Comparison of ENCODE assay signal across 22 cellular contexts in genomic region chr9:35272989-35273388, GRCh38.
DNase-seq lines count a peak whose midpoint lies in the region; ATAC-seq and TF ChIP-seq lines count a peak whose summit lies in the region.
"Had no signal": no experiment of that assay in that cellular context is flagged by ENCODE, and none has a peak within 500 bp of the region (broad histone marks: within the 10 kb centered on the region; RNA-seq: fewer than 3 reads in every experiment).

No MANE protein-coding gene starts in this region.

- H2AFZ ChIP-seq in mammary epithelial cell (ENCODE audit: low read depth, low read length), result no peak overlapping the region

- H3K9me3 ChIP-seq in mammary epithelial cell (replicated peaks; ENCODE audit: insufficient read depth, low read length) (no peaks in the 10 kb centered on the region), lower lobe of right lung (no peaks in the 10 kb centered on the region)
- H3K9me3 ChIP-seq: breast epithelium, SJCRH30, upper lobe of left lung had no signal

- DNase-seq in mammary epithelial cell, result peak; percentile 57
- DNase-seq in MCF 10A (ENCODE audit: unreplicated experiment), result no peak
- DNase-seq in fibroblast of the aortic adventitia (ENCODE audit: low read depth), result peak; percentile 46
- DNase-seq in stimulated activated naive B cell treated with anti-CD40 and anti-IgM and Interleukin-4, amounts not matched to agents 10 μg/mL and 1 μg/mL and 100 μg/mL, for 72 hours, result no peak
- no peak for DNase-seq in lower lobe of right lung
- DNase-seq in nephron progenitor cell, result no peak
- no peak for DNase-seq in caudate nucleus (lab: John Stamatoyannopoulos, UW)
- DNase-seq: activated CD4-positive, alpha-beta T cell treated with anti-CD3 and anti-CD28 coated beads for 4 hours; activated naive CD4-positive, alpha-beta T cell treated with anti-CD3 and anti-CD28 coated beads for 36 hours; CD8-positive, alpha-beta memory T cell; effector CD8-positive, alpha-beta T cell; H9; NCI-H1105 treated with DMSO at 0.1 percent for 48 hours; NCI-H345; SJCRH30; T1000; upper lobe of left lung had no signal

- TF ChIP-seq CTCF in mammary epithelial cell (conservative IDR thresholded peaks at IDR 0.05 in 1 of 2, IDR thresholded peaks at IDR 0.05 in 1 of 2; ENCODE audit: extremely low read depth in 1 of 2, insufficient read depth in 1 of 2, low read depth in 1 of 2, low read length in 2 of 2), result no peak
- TF ChIP-seq CTCF in MCF 10A (IDR thresholded peaks at IDR 0.05; ENCODE audit: unreplicated experiment), result no peak
- no peak for TF ChIP-seq CTCF in fibroblast of the aortic adventitia (IDR thresholded peaks at IDR 0.05; ENCODE audit: insufficient read depth, low read length)
- TF ChIP-seq CTCF in lower lobe of right lung (IDR thresholded peaks at IDR 0.05), result no peak
- no peak for TF ChIP-seq CTCF in nephron progenitor cell (IDR thresholded peaks at IDR 0.05)

- dilution Hi-C loops in mammary epithelial cell (cut with HindIII; ENCODE audit: low sequenced_read_pairs), result no loop called here

- H3K36me3 ChIP-seq in mammary epithelial cell (ENCODE audit: insufficient read depth, low read length) (no peaks in the 10 kb centered on the region), lower lobe of right lung (no peaks in the 10 kb centered on the region)
- H3K36me3 ChIP-seq: breast epithelium, SJCRH30, upper lobe of left lung had no signal

- H3K27me3 Mint-ChIP-seq in MCF 10A (ENCODE audit: insufficient read depth, unreplicated experiment), result no peaks in the 10 kb centered on the region
- peaks cover 9% of the 10 kb centered on the region for H3K27me3 Mint-ChIP-seq in activated T-helper 17 cell treated with anti-CD3 and anti-CD28 coated beads, Interleukin-2, amount 50 U/mL, for 72 hours
- peaks cover 9 to 14% of the 10 kb centered on the region in 2 donors for H3K27me3 Mint-ChIP-seq in stimulated activated naive B cell treated with anti-CD40 and anti-IgM and Interleukin-4, amounts not matched to agents 10 μg/mL and 1 μg/mL and 100 μg/mL, for 72 hours
- peaks cover 3% of the 10 kb centered on the region for H3K27me3 Mint-ChIP-seq in nephron progenitor cell (ENCODE audit: low read depth, poor library complexity)

- H3K9ac ChIP-seq in mammary epithelial cell (ENCODE audit: insufficient read depth, low read length), result no peak overlapping the region

- H3K4me1 Mint-ChIP-seq in MCF 10A (ENCODE audit: insufficient read depth, unreplicated experiment) (peaks cover 23% of the 10 kb centered on the region), nephron progenitor cell (no peaks in the 10 kb centered on the region)
- H3K4me1 Mint-ChIP-seq in activated T-helper 17 cell treated with anti-CD3 and anti-CD28 coated beads, Interleukin-2, amount 50 U/mL, for 72 hours, result peaks cover 11% of the 10 kb centered on the region
- peaks cover 16 to 32% of the 10 kb centered on the region in 2 donors for H3K4me1 Mint-ChIP-seq in stimulated activated naive B cell treated with anti-CD40 and anti-IgM and Interleukin-4, amounts not matched to agents 10 μg/mL and 1 μg/mL and 100 μg/mL, for 72 hours

- H3K27ac ChIP-seq in mammary epithelial cell (ENCODE audit: insufficient read depth, low read depth, low read length), result no peak overlapping the region
- H3K27ac ChIP-seq in lower lobe of right lung, result no peak overlapping the region
- no peak overlapping the region for H3K27ac ChIP-seq in caudate nucleus (ENCODE audit: low read depth, low read length)
- H3K27ac ChIP-seq: breast epithelium, SJCRH30, skin epidermis had no signal

- CTCF ChIA-PET in mammary epithelial cell (lab: Charles Lee; ENCODE audit: low non-redundant PET), result no interaction called here
- CTCF ChIA-PET in MCF 10A (lab: Yijun Ruan, JAX), result no interaction called here

- peaks cover 5% of the 10 kb centered on the region for H3K4me1 ChIP-seq in mammary epithelial cell (ENCODE audit: insufficient read depth, low read length)
- peaks cover 36% of the 10 kb centered on the region for H3K4me1 ChIP-seq in lower lobe of right lung
- H3K4me1 ChIP-seq: breast epithelium, SJCRH30 had no signal

- in situ Hi-C loops in mammary epithelial cell (cut with MboI; ENCODE audit: low sequenced_read_pairs in 2 of 2), result no loop called here

- H3K27me3 ChIP-seq in mammary epithelial cell (ENCODE audit: insufficient read depth, low read length), result no peaks in the 10 kb centered on the region
- no peaks in the 10 kb centered on the region for H3K27me3 ChIP-seq in lower lobe of right lung (ENCODE audit: low read depth)
- H3K27me3 ChIP-seq: breast epithelium, SJCRH30, upper lobe of left lung had no signal

- no peaks in the 10 kb centered on the region for H3K9me3 Mint-ChIP-seq in MCF 10A (ENCODE audit: unreplicated experiment)
- H3K9me3 Mint-ChIP-seq in activated T-helper 17 cell treated with anti-CD3 and anti-CD28 coated beads, Interleukin-2, amount 50 U/mL, for 72 hours, result no peaks in the 10 kb centered on the region
- no peaks in the 10 kb centered on the region for H3K9me3 Mint-ChIP-seq in stimulated activated naive B cell treated with anti-CD40 and anti-IgM and Interleukin-4, amounts not matched to agents 10 μg/mL and 1 μg/mL and 100 μg/mL, for 72 hours
- H3K9me3 Mint-ChIP-seq in nephron progenitor cell, result no peaks in the 10 kb centered on the region
- H3K9me3 Mint-ChIP-seq: activated naive CD4-positive, alpha-beta T cell treated with anti-CD3 and anti-CD28 coated beads for 36 hours; CD8-positive, alpha-beta memory T cell; H9; stimulated activated memory B cell treated with anti-CD40 and anti-IgM and Interleukin-4, amounts not matched to agents 10 μg/mL and 1 μg/mL and 100 μg/mL, for 72 hours had no signal

- WGBS in mammary epithelial cell (ENCODE audit: low coverage, missing lambda C conversion rate), result 49% methylated on average over 2 of the region's 2 CpGs

- BruUV-seq in mammary epithelial cell (replicated peaks; lab: Mats Ljungman, UMichigan) (no TSS peak), MCF 10A (replicated peaks; lab: Mats Ljungman, UMichigan) (no TSS peak)

- H3K4me3 ChIP-seq in mammary epithelial cell (replicated peaks in 1 of 3; ENCODE audit: insufficient read depth in 1 of 3, low read depth in 2 of 3, low read length in 3 of 3) (no peak overlapping the region), fibroblast of the aortic adventitia (ENCODE audit: low read depth, low read length) (no peak overlapping the region), lower lobe of right lung (no peak overlapping the region)
- H3K4me3 ChIP-seq: breast epithelium, K562, SJCRH30, skin epidermis, upper lobe of left lung had no signal

- no peaks in the 10 kb centered on the region for H4K20me1 ChIP-seq in mammary epithelial cell (ENCODE audit: insufficient read depth, low read length)

- H3K27ac Mint-ChIP-seq in MCF 10A (ENCODE audit: low read depth, unreplicated experiment) (no peak overlapping the region), nephron progenitor cell (no peak overlapping the region)
- no peak overlapping the region for H3K27ac Mint-ChIP-seq in activated T-helper 17 cell treated with anti-CD3 and anti-CD28 coated beads, Interleukin-2, amount 50 U/mL, for 72 hours
- no peak overlapping the region for H3K27ac Mint-ChIP-seq in stimulated activated naive B cell treated with anti-CD40 and anti-IgM and Interleukin-4, amounts not matched to agents 10 μg/mL and 1 μg/mL and 100 μg/mL, for 72 hours
- H3K27ac Mint-ChIP-seq: activated naive CD4-positive, alpha-beta T cell treated with anti-CD3 and anti-CD28 coated beads for 36 hours; CD8-positive, alpha-beta memory T cell; H9; stimulated activated memory B cell treated with anti-CD40 and anti-IgM and Interleukin-4, amounts not matched to agents 10 μg/mL and 1 μg/mL and 100 μg/mL, for 72 hours had no signal

- H3K36me3 Mint-ChIP-seq in MCF 10A (ENCODE audit: insufficient read depth, unreplicated experiment) (peaks cover 2% of the 10 kb centered on the region), nephron progenitor cell (ENCODE audit: low read depth) (no peaks in the 10 kb centered on the region)
- no peaks in the 10 kb centered on the region for H3K36me3 Mint-ChIP-seq in activated T-helper 17 cell treated with anti-CD3 and anti-CD28 coated beads, Interleukin-2, amount 50 U/mL, for 72 hours (ENCODE audit: low read depth)
- H3K36me3 Mint-ChIP-seq in stimulated activated naive B cell treated with anti-CD40 and anti-IgM and Interleukin-4, amounts not matched to agents 10 μg/mL and 1 μg/mL and 100 μg/mL, for 72 hours, result no peaks in the 10 kb centered on the region
- H3K36me3 Mint-ChIP-seq: CD8-positive, alpha-beta memory T cell; stimulated activated memory B cell treated with anti-CD40 and anti-IgM and Interleukin-4, amounts not matched to agents 10 μg/mL and 1 μg/mL and 100 μg/mL, for 72 hours had no signal

- no peak overlapping the region for H3K4me3 Mint-ChIP-seq in MCF 10A (ENCODE audit: unreplicated experiment)
- H3K4me3 Mint-ChIP-seq in activated T-helper 17 cell treated with anti-CD3 and anti-CD28 coated beads, Interleukin-2, amount 50 U/mL, for 72 hours, result no peak overlapping the region
- H3K4me3 Mint-ChIP-seq in stimulated activated naive B cell treated with anti-CD40 and anti-IgM and Interleukin-4, amounts not matched to agents 10 μg/mL and 1 μg/mL and 100 μg/mL, for 72 hours, result no peak overlapping the region
- H3K4me3 Mint-ChIP-seq in nephron progenitor cell, result no peak overlapping the region
- H3K4me3 Mint-ChIP-seq: activated naive CD4-positive, alpha-beta T cell treated with anti-CD3 and anti-CD28 coated beads for 36 hours; CD8-positive, alpha-beta memory T cell; H9; stimulated activated memory B cell treated with anti-CD40 and anti-IgM and Interleukin-4, amounts not matched to agents 10 μg/mL and 1 μg/mL and 100 μg/mL, for 72 hours had no signal

- peak overlapping the region; percentile 6 for H3K4me2 ChIP-seq in mammary epithelial cell (ENCODE audit: insufficient read depth, low read depth, low read length)

- POLR2A ChIA-PET in MCF 10A (lab: Yijun Ruan, JAX), result interaction anchor here (1.1 kb wide), 1 partner anchor 15 kb away, joined by 3 read pairs; no protein-coding TSS in a partner anchor

- intact Hi-C loops in mammary epithelial cell (cut with micrococcal nuclease), result no loop called here
- intact Hi-C loops in MCF 10A (cut with micrococcal nuclease), result no loop called here
- intact Hi-C loops in lower lobe of right lung (cut with DNase I), result no loop called here

- ATAC-seq in activated T-helper 17 cell treated with anti-CD3 and anti-CD28 coated beads, Interleukin-2, amount 50 U/mL, for 72 hours (replicated peaks), result peak; percentile 43
- peak; percentile 40 to 50 for ATAC-seq in stimulated activated naive B cell treated with anti-CD40 and anti-IgM and Interleukin-4, amounts not matched to agents 10 μg/mL and 1 μg/mL and 100 μg/mL, for 72 hours (replicated peaks)
- ATAC-seq in lower lobe of right lung, result no peak
- ATAC-seq: K562; stimulated activated memory B cell treated with anti-CD40 and anti-IgM and Interleukin-4, amounts not matched to agents 10 μg/mL and 1 μg/mL and 100 μg/mL, for 72 hours had no signal

- no peaks in the 10 kb centered on the region for H3K79me2 ChIP-seq in mammary epithelial cell (ENCODE audit: insufficient read depth, low read length)

Comparison
In these comparisons a context has a peak if more than half of its experiments do, and no peak if none do; other contexts are left out.
1. DNase-seq: peak in mammary epithelial cell (single experiment) and fibroblast of the aortic adventitia (single experiment); none in MCF 10A (single experiment), stimulated activated naive B cell treated with anti-CD40 and anti-IgM and Interleukin-4, amounts not matched to agents 10 μg/mL and 1 μg/mL and 100 μg/mL, for 72 hours (single experiment), lower lobe of right lung (single experiment), nephron progenitor cell (single experiment) and caudate nucleus (0 of 61).
2. ATAC-seq: peak in activated T-helper 17 cell treated with anti-CD3 and anti-CD28 coated beads, Interleukin-2, amount 50 U/mL, for 72 hours (single experiment) and stimulated activated naive B cell treated with anti-CD40 and anti-IgM and Interleukin-4, amounts not matched to agents 10 μg/mL and 1 μg/mL and 100 μg/mL, for 72 hours (2 of 2); none in lower lobe of right lung (0 of 2).